Comparison of ENCODE assay signal across 8 cellular contexts in the genomic region with DNA sequence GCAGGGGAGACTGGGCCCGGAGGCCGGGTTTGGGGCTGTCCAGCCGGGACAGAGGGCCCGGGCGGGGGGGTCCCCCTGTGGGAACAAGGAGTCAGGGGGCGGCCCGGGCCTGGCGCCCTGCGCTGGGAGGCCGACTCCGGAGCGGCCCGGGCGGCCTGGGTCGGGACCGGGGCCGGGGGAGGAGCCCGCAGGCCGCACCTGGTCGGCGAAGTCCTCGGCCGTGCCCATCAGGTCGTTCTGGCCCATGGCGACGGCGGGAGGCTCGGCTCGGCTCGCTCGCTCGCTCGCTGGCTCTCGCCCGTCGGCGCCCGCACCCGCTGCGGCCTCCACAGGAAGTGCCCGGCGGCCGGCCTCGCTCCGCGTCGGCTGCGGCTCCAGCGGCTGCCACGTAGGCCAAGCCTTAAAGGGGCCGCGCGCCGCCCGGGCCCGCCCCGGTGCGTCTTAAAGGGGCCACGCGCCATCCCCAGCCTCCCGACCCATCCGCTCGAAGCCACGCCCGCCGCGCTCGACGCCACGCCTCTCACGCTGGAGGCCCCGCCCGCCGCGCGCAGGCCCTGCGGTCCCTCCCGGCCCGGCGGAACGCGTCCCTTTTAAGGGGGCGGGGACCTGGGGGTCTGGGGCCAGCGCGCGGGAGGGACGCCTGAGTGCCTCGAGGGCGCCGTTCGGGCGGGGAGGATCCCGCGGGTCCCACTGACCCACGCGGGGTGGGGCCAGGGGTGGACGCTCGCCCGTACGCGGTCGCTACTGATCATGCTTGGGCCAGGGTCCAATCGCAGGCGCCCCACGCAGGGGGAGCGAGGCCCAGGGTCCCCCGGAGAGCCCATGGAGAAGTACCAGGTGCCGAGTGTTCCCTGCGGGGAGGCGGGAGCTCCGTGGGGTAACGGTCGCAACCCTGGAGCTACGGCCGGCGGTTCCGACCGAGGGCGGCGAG.
DNase-seq lines count a peak whose midpoint lies in the region; ATAC-seq and TF ChIP-seq lines count a peak whose summit lies in the region.

A gene (plus strand): TSS at position 643 of the 931 bp plus-strand sequence. CDS start 108 bp downstream, at position 751.
A gene (minus strand): TSS at position 337 of the 931 bp plus-strand sequence. CDS start 91 bp downstream, at position 246.

- TF ChIP-seq CTCF in astrocyte of the cerebellum (IDR thresholded peaks at IDR 0.05; ENCODE audit: low read depth, low read length, missing control alignments), result no peak

- DNase-seq in NCI-H2029 treated with DMSO at 0.1 percent for 48 hours (lab: John Stamatoyannopoulos, UW) (peak; percentile 73), T-helper 9 cell (peak; percentile 90), astrocyte of the cerebellum (ENCODE audit: low read depth) (peak; percentile 88), hippocampal formation (lab: John Stamatoyannopoulos, UW) (peak; percentile 93), retina (peak; percentile 97), cortex of kidney (lab: John Stamatoyannopoulos, UW) (no peak)

- in situ Hi-C loops in astrocyte of the cerebellum (cut with HindIII; ENCODE audit: low sequenced_read_pairs), result loop anchor here (5.0 kb wide), 1 partner anchor 91 kb away; no protein-coding TSS in a partner anchor

- H3K4me3 ChIP-seq in astrocyte of the cerebellum (ENCODE audit: low read depth, low read length), result peak within 1 kb of the TSS; percentile 79

- ATAC-seq in GM18519 (IDR thresholded peaks at IDR 0.05; ENCODE audit: low FRiP score, unreplicated experiment) (peak; percentile 74), HG03039 (IDR thresholded peaks at IDR 0.05; ENCODE audit: unreplicated experiment) (peak; percentile 84)
